In genomic region chr19:16836115-16836905, GRCh38 we compare ENCODE assay signal across 10 cellular contexts. TPM values are rescaled to one million over a fixed set of nuclear protein-coding genes. Genes with fewer than 3 reads are reported as not detected.
DNase-seq lines count a peak whose midpoint lies in the region; ATAC-seq and TF ChIP-seq lines count a peak whose summit lies in the region.
"Had no signal": no experiment of that assay in that cellular context is flagged by ENCODE, and none has a peak within 500 bp of the region (broad histone marks: within the 10 kb centered on the region; RNA-seq: fewer than 3 reads in every experiment).

No MANE protein-coding gene starts in this region.

- ATAC-seq in activated naive CD8-positive, alpha-beta T cell treated with anti-CD3 and anti-CD28 coated beads, Interleukin-2, amount 10 ng/mL, durations not matched to agents 7 days and 5 days (ENCODE audit: low read depth): peak; percentile 42
- peak; percentile 74 for ATAC-seq in foreskin keratinocyte

- H3K27ac ChIP-seq in foreskin keratinocyte: peak overlapping the region; percentile 33

- DNase-seq in activated naive CD8-positive, alpha-beta T cell treated with anti-CD3 and anti-CD28 coated beads, Interleukin-2, amount 10 ng/mL, durations not matched to agents 7 days and 5 days: no peak
- DNase-seq in activated naive CD8-positive, alpha-beta T cell treated with anti-CD3 and anti-CD28 coated beads for 36 hours: no peak
- DNase-seq in SKM-1 (lab: John Stamatoyannopoulos, UW; ENCODE audit: unreplicated experiment): peak; percentile 15
- peak; percentile 62 to 76 for DNase-seq in foreskin keratinocyte
- DNase-seq in type B pancreatic cell (ENCODE audit: extremely low spot score, unreplicated experiment): no peak
- no peak for DNase-seq in foreskin melanocyte
- no peak for DNase-seq in stimulated activated CD4-positive, alpha-beta T cell treated with anti-CD3 and anti-CD28 coated beads, Interleukin-4, amount 100 ng/mL, for 1 hour
- DNase-seq in NCI-H2227 treated with DMSO at 0.1 percent for 48 hours (lab: John Stamatoyannopoulos, UW): no peak
- DNase-seq: activated CD4-positive, alpha-beta T cell treated with anti-CD3 and anti-CD28 coated beads, Interleukin-2, amount 50 U/mL, for 48 hours; NCI-H2081 had no signal

- peaks cover 15% of the 10 kb centered on the region for H3K36me3 Mint-ChIP-seq in activated naive CD8-positive, alpha-beta T cell treated with anti-CD3 and anti-CD28 coated beads, Interleukin-2, amount 10 ng/mL, durations not matched to agents 7 days and 5 days
- peaks cover 21% of the 10 kb centered on the region for H3K36me3 Mint-ChIP-seq in activated naive CD8-positive, alpha-beta T cell treated with anti-CD3 and anti-CD28 coated beads for 36 hours
- H3K36me3 Mint-ChIP-seq in type B pancreatic cell: peaks cover 18% of the 10 kb centered on the region

- H3K4me3 Mint-ChIP-seq in activated naive CD8-positive, alpha-beta T cell treated with anti-CD3 and anti-CD28 coated beads, Interleukin-2, amount 10 ng/mL, durations not matched to agents 7 days and 5 days: no peak overlapping the region
- no peak overlapping the region for H3K4me3 Mint-ChIP-seq in activated naive CD8-positive, alpha-beta T cell treated with anti-CD3 and anti-CD28 coated beads for 36 hours
- H3K4me3 Mint-ChIP-seq in type B pancreatic cell: no peak overlapping the region

- peaks cover 2% of the 10 kb centered on the region for H3K4me1 Mint-ChIP-seq in activated naive CD8-positive, alpha-beta T cell treated with anti-CD3 and anti-CD28 coated beads, Interleukin-2, amount 10 ng/mL, durations not matched to agents 7 days and 5 days
- peaks cover 12% of the 10 kb centered on the region for H3K4me1 Mint-ChIP-seq in activated naive CD8-positive, alpha-beta T cell treated with anti-CD3 and anti-CD28 coated beads for 36 hours
- no peaks in the 10 kb centered on the region for H3K4me1 Mint-ChIP-seq in type B pancreatic cell (ENCODE audit: unreplicated experiment)

- peaks cover 3% of the 10 kb centered on the region for H3K4me1 ChIP-seq in foreskin keratinocyte

- no peaks in the 10 kb centered on the region for H3K9me3 Mint-ChIP-seq in activated naive CD8-positive, alpha-beta T cell treated with anti-CD3 and anti-CD28 coated beads, Interleukin-2, amount 10 ng/mL, durations not matched to agents 7 days and 5 days
- H3K9me3 Mint-ChIP-seq in activated naive CD8-positive, alpha-beta T cell treated with anti-CD3 and anti-CD28 coated beads for 36 hours: no peaks in the 10 kb centered on the region
- no peaks in the 10 kb centered on the region for H3K9me3 Mint-ChIP-seq in type B pancreatic cell

- H3K27ac Mint-ChIP-seq in activated naive CD8-positive, alpha-beta T cell treated with anti-CD3 and anti-CD28 coated beads, Interleukin-2, amount 10 ng/mL, durations not matched to agents 7 days and 5 days: no peak overlapping the region
- H3K27ac Mint-ChIP-seq in activated naive CD8-positive, alpha-beta T cell treated with anti-CD3 and anti-CD28 coated beads for 36 hours: no peak overlapping the region
- H3K27ac Mint-ChIP-seq in type B pancreatic cell: no peak overlapping the region

- POLR2A ChIA-PET in activated naive CD8-positive, alpha-beta T cell treated with anti-CD3 and anti-CD28 coated beads, Interleukin-2, amount 10 ng/mL, durations not matched to agents 7 days and 5 days (lab: Charles Lee): no interaction called here

- H3K27me3 Mint-ChIP-seq in activated naive CD8-positive, alpha-beta T cell treated with anti-CD3 and anti-CD28 coated beads, Interleukin-2, amount 10 ng/mL, durations not matched to agents 7 days and 5 days: no peaks in the 10 kb centered on the region
- no peaks in the 10 kb centered on the region for H3K27me3 Mint-ChIP-seq in activated naive CD8-positive, alpha-beta T cell treated with anti-CD3 and anti-CD28 coated beads for 36 hours
- no peaks in the 10 kb centered on the region for H3K27me3 Mint-ChIP-seq in type B pancreatic cell

- TF ChIP-seq CTCF in foreskin keratinocyte (conservative IDR thresholded peaks at IDR 0.05) (peak; percentile 44), type B pancreatic cell (conservative IDR thresholded peaks at IDR 0.05) (peak; percentile 25)

- no peaks in the 10 kb centered on the region for H3K27me3 ChIP-seq in foreskin keratinocyte

RNA-seq across cellular contexts. Expression of gene SIN3B, which starts 7.1 kb away (rescaled TPM):
- total RNA-seq in activated naive CD8-positive, alpha-beta T cell treated with anti-CD3 and anti-CD28 coated beads, Interleukin-2, amount 10 ng/mL, durations not matched to agents 7 days and 5 days: 10 to 100 TPM; 49.3 to 50.3 TPM
- total RNA-seq in activated naive CD8-positive, alpha-beta T cell treated with anti-CD3 and anti-CD28 coated beads for 36 hours: 10 to 100 TPM; 27.4 to 28.6 TPM
- total RNA-seq in foreskin keratinocyte (27.2 and 28.5 TPM in 2 replicates), type B pancreatic cell (ENCODE audit: low replicate concordance) (58.9 and 71.2 TPM in 2 replicates)
- 14.6 and 15.6 TPM in 2 replicates for polyA plus RNA-seq in foreskin keratinocyte

RNA-seq across cellular contexts. Expression of gene F2RL3, which starts 52.5 kb away (rescaled TPM):
- total RNA-seq in activated naive CD8-positive, alpha-beta T cell treated with anti-CD3 and anti-CD28 coated beads, Interleukin-2, amount 10 ng/mL, durations not matched to agents 7 days and 5 days: under 1 TPM; 0.14 to 0.17 TPM
- not detected for total RNA-seq in activated naive CD8-positive, alpha-beta T cell treated with anti-CD3 and anti-CD28 coated beads for 36 hours
- total RNA-seq in foreskin keratinocyte: not detected in 2 replicates
- not detected in 2 replicates for polyA plus RNA-seq in foreskin keratinocyte
- not detected in 2 replicates for total RNA-seq in type B pancreatic cell (ENCODE audit: low replicate concordance)

Comparison
In these comparisons a context has a peak if more than half of its experiments do, and no peak if none do; other contexts are left out.
1. DNase-seq: peak in SKM-1 (single experiment) and foreskin keratinocyte (2 of 2); none in activated naive CD8-positive, alpha-beta T cell treated with anti-CD3 and anti-CD28 coated beads, Interleukin-2, amount 10 ng/mL, durations not matched to agents 7 days and 5 days (single experiment), activated naive CD8-positive, alpha-beta T cell treated with anti-CD3 and anti-CD28 coated beads for 36 hours (single experiment), type B pancreatic cell (single experiment), foreskin melanocyte (single experiment), stimulated activated CD4-positive, alpha-beta T cell treated with anti-CD3 and anti-CD28 coated beads, Interleukin-4, amount 100 ng/mL, for 1 hour (single experiment) and NCI-H2227 treated with DMSO at 0.1 percent for 48 hours (single experiment).